In the genomic region with DNA sequence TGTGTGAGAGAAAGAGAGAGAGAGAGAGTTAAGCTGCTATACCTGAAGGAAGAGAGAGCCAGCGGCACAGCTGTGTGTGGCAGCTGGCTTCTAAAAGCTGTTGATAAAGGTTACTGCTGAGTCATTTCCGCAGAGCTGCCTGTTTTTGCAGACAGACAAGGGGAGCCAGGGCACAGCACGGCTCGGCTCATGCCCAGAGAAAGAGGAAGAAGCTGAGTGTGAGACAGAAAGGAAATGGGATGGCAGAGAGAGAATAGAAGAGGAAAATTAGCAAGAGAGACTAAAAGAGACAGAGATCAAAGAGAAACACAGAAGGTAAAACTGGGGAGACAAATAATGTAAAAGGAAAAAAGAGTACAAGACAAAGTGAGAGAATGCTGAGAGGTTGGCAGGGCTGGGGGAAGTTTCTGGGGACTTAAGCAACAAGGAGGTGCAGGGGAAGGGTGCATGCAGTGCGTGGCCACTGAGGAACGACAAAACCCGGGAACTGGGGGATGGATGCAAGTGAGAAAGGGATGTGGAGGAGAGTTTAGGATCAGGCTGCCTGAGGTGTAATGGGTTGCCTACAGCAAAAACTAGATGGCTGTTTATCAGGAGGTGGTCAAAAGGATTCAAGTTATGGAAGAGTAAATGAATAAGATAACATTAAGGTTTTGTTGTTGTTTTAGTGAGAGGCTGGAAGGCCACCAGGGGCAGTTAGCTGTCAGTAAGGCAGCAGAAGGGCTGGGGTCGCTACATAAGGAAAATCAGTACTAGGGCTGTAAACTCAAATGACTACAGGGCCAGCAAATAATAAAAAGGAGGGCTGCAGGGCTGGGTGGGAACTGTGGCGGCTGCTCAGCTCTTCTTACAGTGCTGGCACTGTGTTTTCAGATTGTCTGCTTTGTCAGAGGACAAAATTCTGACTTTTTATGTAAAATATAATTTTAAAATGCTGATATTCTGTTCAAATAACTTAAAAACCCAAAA, we compare ENCODE assay signal across 8 cellular contexts. TPM values are rescaled to one million over a fixed set of nuclear protein-coding genes. Genes with fewer than 3 reads are reported as not detected.
A peak's percentile ranks its signal among the peaks of the same experiment; 100 is the strongest.
DNase-seq lines count a peak whose midpoint lies in the region; ATAC-seq and TF ChIP-seq lines count a peak whose summit lies in the region.

No MANE protein-coding gene starts in this region.

- H3K79me2 ChIP-seq in Karpas-422 (ENCODE audit: low read length), result no peaks in the 10 kb centered on the region

- peak overlapping the region; percentile 85 for H3K4me2 ChIP-seq in Karpas-422 (ENCODE audit: low read depth, low read length, poor library complexity, severe bottlenecking)

- H3K9me2 ChIP-seq in Karpas-422 (replicated peaks; ENCODE audit: insufficient read depth, low read length), result no peaks in the 10 kb centered on the region

- H3K9me3 ChIP-seq in Karpas-422 (ENCODE audit: low read length), result no peaks in the 10 kb centered on the region

- H3K27ac ChIP-seq in Karpas-422 (ENCODE audit: low read length), result peak overlapping the region; percentile 98
- peak overlapping the region; percentile 8 for H3K27ac ChIP-seq in substantia nigra (ENCODE audit: low read depth, low read length, poor library complexity, severe bottlenecking)

- H3K36me3 ChIP-seq in Karpas-422 (ENCODE audit: insufficient read depth, low read length), result no peaks in the 10 kb centered on the region

- peak overlapping the region; percentile 83 for H3K9ac ChIP-seq in Karpas-422 (ENCODE audit: low read length)

- H3K4me1 ChIP-seq in Karpas-422 (ENCODE audit: low read length), result peaks cover 30% of the 10 kb centered on the region

- peak overlapping the region; percentile 77 for H3K4me3 Mint-ChIP-seq in nephron progenitor cell

- H3K9me3 Mint-ChIP-seq in nephron progenitor cell, result peaks cover 3% of the 10 kb centered on the region

- ATAC-seq in GM21786 (IDR thresholded peaks at IDR 0.05; ENCODE audit: unreplicated experiment), result peak; percentile 90

- peak overlapping the region; percentile 55 for H2AFZ ChIP-seq in Karpas-422 (ENCODE audit: low read length)

- H3K27ac Mint-ChIP-seq in nephron progenitor cell, result peak overlapping the region; percentile 98

- H4K20me1 ChIP-seq in Karpas-422 (ENCODE audit: insufficient read depth, low read depth, low read length), result no peaks in the 10 kb centered on the region

- peaks cover 45% of the 10 kb centered on the region for H3K4me1 Mint-ChIP-seq in nephron progenitor cell

- DNase-seq in DMS79 treated with DMSO at 0.1 percent for 48 hours (lab: John Stamatoyannopoulos, UW) (peak; percentile 80), Karpas-422 (peak; percentile 96), RPMI8226 (peak; percentile 98), fibroblast of pulmonary artery (ENCODE audit: low read depth) (peak; percentile 85), nephron progenitor cell (peak; percentile 35), substantia nigra (lab: John Stamatoyannopoulos, UW) (peak in 36 of 49 donors; percentile 7 to 71 (median 42))
- peak; percentile 64 for DNase-seq in activated T-helper 9 cell treated with anti-CD3 and anti-CD28 coated beads, Interleukin-2, amount 50 U/mL, for 16 hours (ENCODE audit: low read depth)

- peaks cover 6% of the 10 kb centered on the region for H3K27me3 Mint-ChIP-seq in nephron progenitor cell (ENCODE audit: low read depth, poor library complexity)

- H3K27me3 ChIP-seq in Karpas-422 (ENCODE audit: low read length), result no peaks in the 10 kb centered on the region

- peak overlapping the region; percentile 71 for H3K4me3 ChIP-seq in Karpas-422 (ENCODE audit: low read length)
- peak overlapping the region; percentile 37 for H3K4me3 ChIP-seq in fibroblast of pulmonary artery (replicated peaks; ENCODE audit: low read depth, low read length)

- no peak for TF ChIP-seq CTCF in fibroblast of pulmonary artery (IDR thresholded peaks at IDR 0.05; ENCODE audit: low read length, missing control alignments)
- TF ChIP-seq CTCF in nephron progenitor cell (IDR thresholded peaks at IDR 0.05), result no peak

- no peaks in the 10 kb centered on the region for H3K36me3 Mint-ChIP-seq in nephron progenitor cell (ENCODE audit: low read depth)

RNA-seq across cellular contexts. Expression of a gene that starts 22.9 kb away (rescaled TPM):
- total RNA-seq in Karpas-422 (2014; rRNA removed; shearing (Covaris generic); ENCODE audit: low replicate concordance), result 739 and 1,496 TPM in 2 replicates

Comparison
In these comparisons a context has a peak if more than half of its experiments do, and no peak if none do; other contexts are left out.
1. Peak in every context shown above with its lines: DNase-seq, ATAC-seq, H3K4me3 ChIP-seq and H3K27ac ChIP-seq.
2. DNase-seq: peak in every context shown above with its lines; median percentile 98 in RPMI8226; 96 in Karpas-422; 85 in fibroblast of pulmonary artery; 80 in DMS79 treated with DMSO at 0.1 percent for 48 hours; 64 in activated T-helper 9 cell treated with anti-CD3 and anti-CD28 coated beads, Interleukin-2, amount 50 U/mL, for 16 hours; 42 in substantia nigra; 35 in nephron progenitor cell.